ENCODE assay signal across 8 cellular contexts in the genomic region with DNA sequence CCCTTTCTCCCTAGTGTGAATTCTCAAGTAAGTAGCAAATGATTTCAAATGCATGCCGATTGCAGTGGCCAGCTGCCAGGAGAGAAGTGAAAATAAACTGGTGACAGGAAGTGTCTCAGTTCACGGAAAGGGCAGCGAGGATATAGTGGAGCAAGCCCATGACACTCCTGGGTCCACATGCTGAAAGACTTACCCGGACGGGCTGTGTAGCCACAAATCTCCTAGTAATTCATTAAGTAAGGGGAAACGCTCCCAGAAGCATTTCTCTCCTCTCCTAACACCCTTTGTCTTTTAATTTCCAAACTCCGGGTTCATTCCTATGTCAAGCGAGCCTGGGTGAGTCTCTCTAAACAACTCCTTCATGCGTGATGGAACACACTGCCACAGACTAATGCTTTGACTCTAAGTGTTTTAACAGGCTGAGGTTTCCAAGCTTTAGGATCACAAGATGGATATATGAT.
DNase-seq lines count a peak whose midpoint lies in the region; ATAC-seq and TF ChIP-seq lines count a peak whose summit lies in the region.

No MANE protein-coding gene starts in this region.

- no peaks in the 10 kb centered on the region for H3K9me3 ChIP-seq in BE2C
- H3K9me3 ChIP-seq in mononuclear cell (ENCODE audit: low read depth, low read length): no peaks in the 10 kb centered on the region
- no peaks in the 10 kb centered on the region for H3K9me3 ChIP-seq in aorta (ENCODE audit: control insufficient read depth, low read length)

- no peak overlapping the region for H3K27ac ChIP-seq in aorta (ENCODE audit: low read depth in 1 of 2, low read length in 2 of 2)

- no peaks in the 10 kb centered on the region for H3K36me3 ChIP-seq in BE2C
- H3K36me3 ChIP-seq in aorta (ENCODE audit: control insufficient read depth in 1 of 2, insufficient read depth in 2 of 2, low read length in 1 of 2): no peaks in the 10 kb centered on the region

- intact Hi-C loops in aorta (cut with DNase I): no loop called here

- ATAC-seq in aorta (ENCODE audit: low FRiP score): peak; percentile 69
- ATAC-seq in GM19324 (IDR thresholded peaks at IDR 0.05; ENCODE audit: low FRiP score, unreplicated experiment): no peak

- TF ChIP-seq CTCF in BE2C (IDR thresholded peaks at IDR 0.05; ENCODE audit: low read depth, low read length): no peak

- H3K4me3 ChIP-seq in BE2C (ENCODE audit: low read depth, low read length) (peak overlapping the region; percentile 7; the same call in 1 of the 2 replicates), mononuclear cell (ENCODE audit: low read length) (peak overlapping the region; percentile 8), aorta (ENCODE audit: low read length in 2 of 2) (peak overlapping the region; percentile 45 to 47)

- H3K4me1 ChIP-seq in BE2C: no peaks in the 10 kb centered on the region
- peaks cover 18% of the 10 kb centered on the region for H3K4me1 ChIP-seq in mononuclear cell (ENCODE audit: insufficient read depth, low read length)
- no peaks in the 10 kb centered on the region for H3K4me1 ChIP-seq in aorta (ENCODE audit: control insufficient read depth in 1 of 2, insufficient read depth in 2 of 2, low read length in 2 of 2)

- 3% methylated on average over 9 of the region's 9 CpGs for WGBS in aorta, 2 donors

- DNase-seq in BE2C: no peak
- peak; percentile 26 for DNase-seq in NCI-H1092 (lab: John Stamatoyannopoulos, UW)
- peak; percentile 50 to 69 for DNase-seq in dermis microvascular lymphatic vessel endothelial cell (ENCODE audit: low read depth in 2 of 2)
- peak in 1 of 2 donors; percentile 90 for DNase-seq in aorta
- DNase-seq in NCI-H2227 treated with DMSO at 0.1 percent for 48 hours (lab: John Stamatoyannopoulos, UW): no peak
- no peak for DNase-seq in activated effector memory CD4-positive, alpha-beta T cell treated with Interleukin-2 at 50 U/mL for 16 hours

- no peaks in the 10 kb centered on the region for H3K27me3 ChIP-seq in BE2C
- no peaks in the 10 kb centered on the region for H3K27me3 ChIP-seq in mononuclear cell (ENCODE audit: insufficient read depth, low read length)
- H3K27me3 ChIP-seq in aorta (ENCODE audit: control insufficient read depth in 1 of 2, insufficient read depth in 2 of 2, low read length in 1 of 2): no peaks in the 10 kb centered on the region

Comparison
In these comparisons a context has a peak if more than half of its experiments do, and no peak if none do; other contexts are left out.
1. DNase-seq: peak in NCI-H1092 (single experiment) and dermis microvascular lymphatic vessel endothelial cell (2 of 2); none in BE2C (single experiment), NCI-H2227 treated with DMSO at 0.1 percent for 48 hours (single experiment) and activated effector memory CD4-positive, alpha-beta T cell treated with Interleukin-2 at 50 U/mL for 16 hours (single experiment).
2. Peak in every context shown above with its lines, with median percentiles within 50 percentile points of each other: H3K4me3 ChIP-seq.